ENCODE assay signal across 2 cellular contexts in genomic region chr4:5988086-5988845, GRCh38.
TF ChIP-seq lines count a peak whose summit lies in the region.

No MANE protein-coding gene starts in this region.

TF ChIP-seq in K562, 482 proteins besides CTCF, POLR2A, EP300 and RAD21:
- TF ChIP-seq RFX1 (IDR thresholded peaks at IDR 0.05) (no peak), SRF (CRISPR knock-in tag; IDR thresholded peaks at IDR 0.05) (no peak), ZNF217 (CRISPR knock-in tag; IDR thresholded peaks at IDR 0.05) (no peak), MAFG (tag; conservative IDR thresholded peaks at IDR 0.05) (0 out of 2 replicates have a peak, but pooled peaks have one; percentile 23), ZNF316 (IDR thresholded peaks at IDR 0.05) (peak; percentile 31; the same call in 1 of the 2 replicates), C11orf30 (IDR thresholded peaks at IDR 0.05; ENCODE audit: low read depth) (peak; percentile 20; the same call in 1 of the 2 replicates), ZFP36 (IDR thresholded peaks at IDR 0.05; ENCODE audit: low read depth, low read length, partially characterized antibody) (no peak), PHF21A (IDR thresholded peaks at IDR 0.05; ENCODE audit: borderline replicate concordance, low read depth) (no peak), HMGXB4 (CRISPR knock-in tag; IDR thresholded peaks at IDR 0.05) (no peak)
TF ChIP-seq in K562: peak in this region for 3.

TF ChIP-seq in SK-N-SH treated with all-trans-retinoic acid at 6 μM for 48 hours, 23 proteins besides CTCF, POLR2A, EP300 and RAD21:
- TF ChIP-seq POU6F1 (CRISPR knock-in tag; IDR thresholded peaks at IDR 0.05; ENCODE audit: borderline replicate concordance, low read depth) = no peak
- TF ChIP-seq PATZ1 (CRISPR knock-in tag; IDR thresholded peaks at IDR 0.05; ENCODE audit: borderline replicate concordance) = no peak
- no peak for TF ChIP-seq CSDC2 (CRISPR knock-in tag; IDR thresholded peaks at IDR 0.05)
